1 cellular context compared by ENCODE assay signal in the genomic region with DNA sequence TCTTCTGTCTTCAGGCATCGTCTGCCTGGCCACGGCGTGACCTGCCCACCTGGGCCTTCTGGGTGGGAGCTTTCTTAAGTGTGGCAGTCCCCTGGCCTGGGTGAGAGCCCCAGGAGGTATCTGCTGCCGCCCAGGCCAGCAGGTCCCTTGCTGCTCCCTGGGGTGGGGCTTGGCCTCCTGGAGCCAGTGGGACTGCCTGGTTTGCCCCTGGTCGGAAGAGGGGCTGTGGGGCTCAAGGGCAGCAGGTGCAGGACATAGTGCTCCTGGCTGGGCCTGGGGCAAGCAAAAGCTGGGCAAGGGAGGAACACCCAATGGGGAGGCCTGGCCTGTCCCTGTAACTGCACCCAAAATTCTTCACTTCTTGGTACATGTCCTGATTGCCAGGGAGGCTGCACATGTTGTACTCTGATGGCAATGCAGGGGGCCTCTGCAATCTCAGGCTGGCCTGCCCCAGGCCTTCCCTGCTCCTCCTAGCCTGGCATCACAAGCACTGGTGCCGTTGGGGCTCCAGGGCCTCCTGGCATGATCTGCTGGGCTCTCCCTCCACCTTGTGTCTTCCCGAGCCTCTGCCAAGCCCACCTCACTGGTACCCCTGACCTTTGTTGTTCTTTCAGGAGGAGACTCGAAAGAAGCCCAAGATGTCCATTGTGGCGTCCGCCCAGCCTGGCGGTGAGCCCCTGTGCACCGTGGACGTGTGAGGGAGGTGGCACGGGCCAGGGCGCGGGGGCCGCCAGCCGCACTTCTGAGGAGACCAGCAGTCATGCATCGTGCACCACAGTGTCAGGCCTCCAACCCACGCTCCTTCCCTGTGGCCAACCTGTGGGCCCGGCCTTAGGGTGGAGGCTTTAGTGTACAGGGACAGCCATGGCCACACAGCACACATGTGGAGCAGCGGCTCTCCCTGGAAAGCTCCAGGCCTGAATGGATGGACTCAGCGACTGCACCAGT.
TF ChIP-seq lines count a peak whose summit lies in the region.

No MANE protein-coding gene starts in this region.

TF ChIP-seq in PFSK-1, 5 proteins besides CTCF, POLR2A, EP300 and RAD21:
- no peak for TF ChIP-seq POLR2AphosphoS5 (IDR thresholded peaks at IDR 0.05; ENCODE audit: low read depth, low read length)
- TF ChIP-seq SIN3A (IDR thresholded peaks at IDR 0.05; ENCODE audit: borderline replicate concordance, insufficient read depth, low read length): no peak
- peak; percentile 12 for TF ChIP-seq FOXP2 (optimal IDR thresholded peaks at IDR 0.05; ENCODE audit: borderline replicate concordance, extremely low read depth, extremely low read length, insufficient read depth)
